In the genomic region with DNA sequence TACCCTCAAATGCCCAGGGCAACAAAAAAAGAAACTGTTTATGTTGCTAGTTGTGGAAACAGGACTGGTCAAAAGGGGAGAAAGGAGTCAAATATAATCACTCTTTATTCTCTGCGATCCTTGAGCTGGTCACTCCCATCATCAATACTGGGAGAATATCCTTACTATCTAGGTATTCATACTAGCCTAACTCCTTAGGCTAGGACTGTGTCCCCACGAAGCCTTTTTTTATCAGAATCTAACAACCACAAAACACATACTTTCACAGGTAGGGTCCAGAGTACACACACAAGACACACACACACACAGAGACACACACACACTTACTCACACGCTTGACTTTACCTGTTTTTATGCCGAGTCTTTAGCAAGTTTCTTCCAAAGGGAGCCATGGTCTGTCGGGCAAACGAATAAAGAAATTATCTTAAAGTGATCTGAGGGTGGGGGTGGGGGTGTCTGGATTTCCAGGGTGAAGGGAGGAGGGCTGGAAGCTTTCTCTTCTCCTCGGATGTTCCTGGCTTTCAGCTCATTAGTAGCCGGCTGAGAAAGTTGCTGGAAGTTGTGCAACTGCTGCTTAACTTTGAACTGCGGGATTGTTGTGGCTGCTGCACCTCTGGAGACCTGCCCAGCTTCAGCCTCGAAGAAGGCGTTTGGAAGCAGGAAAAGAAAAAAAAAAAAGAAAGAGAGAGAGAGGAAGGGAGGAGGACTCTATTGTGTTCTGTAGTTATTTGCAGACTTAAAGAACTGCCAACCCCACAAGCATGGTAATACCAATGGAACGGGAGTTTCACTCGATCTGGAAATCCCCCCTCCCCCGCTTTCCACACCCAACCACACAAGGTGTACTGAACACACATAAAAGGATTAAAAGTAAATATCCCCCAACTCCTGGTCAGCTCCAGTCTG, we compare ENCODE assay signal across 8 cellular contexts. TPM values are rescaled to one million over a fixed set of nuclear protein-coding genes. Genes with fewer than 3 reads are reported as not detected.
DNase-seq lines count a peak whose midpoint lies in the region; ATAC-seq and TF ChIP-seq lines count a peak whose summit lies in the region.

A gene (minus strand): TSS at position 600 of the 906 bp plus-strand sequence. CDS start 208 bp downstream, at position 392.

- ATAC-seq in HG02970 (IDR thresholded peaks at IDR 0.05; ENCODE audit: low FRiP score, unreplicated experiment), result no peak

- peak within 1 kb of the TSS; percentile 83 for H3K27ac ChIP-seq in HEK293 (ENCODE audit: extremely low read depth, low read depth, low read length)
- no peak within 1 kb of the TSS for H3K27ac ChIP-seq in smooth muscle cell (ENCODE audit: low read depth)
- no peak within 1 kb of the TSS for H3K27ac ChIP-seq in effector memory CD4-positive, alpha-beta T cell (ENCODE audit: insufficient read depth, low read length, poor library complexity, severe bottlenecking)

- TF ChIP-seq CTCF in HEK293 (tag by site-specific recombination; IDR thresholded peaks at IDR 0.05), result no peak
- TF ChIP-seq CTCF in smooth muscle cell (IDR thresholded peaks at IDR 0.05; ENCODE audit: borderline replicate concordance, insufficient read depth, poor library complexity, severe bottlenecking), result no peak

- peak within 1 kb of the TSS; percentile 79 for H3K4me2 ChIP-seq in smooth muscle cell

- POLR2A ChIA-PET in HEK293 (lab: Yijun Ruan, JAX), result interaction anchor here (0.6 kb wide), 1 partner anchor 14 kb away, joined by 3 read pairs; no protein-coding TSS in a partner anchor

- DNase-seq in astrocyte of the hippocampus (ENCODE audit: low read depth, low spot score) (peak; percentile 94), iPS-NIHi7 (ENCODE audit: extremely low spot score) (peak; percentile 18), smooth muscle cell (lab: John Stamatoyannopoulos, UW; ENCODE audit: unreplicated experiment) (no peak), NCI-H2227 (lab: John Stamatoyannopoulos, UW; ENCODE audit: unreplicated experiment) (no peak)
- DNase-seq in activated CD8-positive, alpha-beta memory T cell treated with anti-CD3 and anti-CD28 coated beads, Interleukin-2, amount 50 U/mL, for 48 hours, result no peak
- DNase-seq in effector memory CD4-positive, alpha-beta T cell, result no peak

- WGBS in smooth muscle cell (ENCODE audit: low lambda C conversion rate), result 13% methylated on average over 14 of the region's 14 CpGs

- no peaks in the 10 kb centered on the region for H3K79me2 ChIP-seq in smooth muscle cell (ENCODE audit: low read depth)

- no peak within 1 kb of the TSS for H3K9ac ChIP-seq in smooth muscle cell (ENCODE audit: low read depth)

- H3F3A ChIP-seq in smooth muscle cell (ENCODE audit: low read depth), result no peaks in the 10 kb centered on the region

- H3K4me3 ChIP-seq in HEK293 (ENCODE audit: low read depth, low read length), result peak within 1 kb of the TSS; percentile 28
- H3K4me3 ChIP-seq in smooth muscle cell, result peak within 1 kb of the TSS; percentile 42
- H3K4me3 ChIP-seq in effector memory CD4-positive, alpha-beta T cell (ENCODE audit: insufficient read depth, low read depth, low read length, poor library complexity, severe bottlenecking), result no peak within 1 kb of the TSS

- H3K27me3 ChIP-seq in smooth muscle cell (ENCODE audit: low read depth), result no peaks in the 10 kb centered on the region
- H3K27me3 ChIP-seq in effector memory CD4-positive, alpha-beta T cell (replicated peaks; ENCODE audit: control insufficient read depth, insufficient read depth, low read length, poor library complexity, severe bottlenecking), result no peaks in the 10 kb centered on the region

- H3K36me3 ChIP-seq in HEK293 (ENCODE audit: control insufficient read depth in 2 of 2, insufficient read depth in 1 of 2, low read length in 2 of 2) (no peaks in the 10 kb centered on the region), smooth muscle cell (ENCODE audit: low read depth) (no peaks in the 10 kb centered on the region)
- no peaks in the 10 kb centered on the region for H3K36me3 ChIP-seq in effector memory CD4-positive, alpha-beta T cell (ENCODE audit: control insufficient read depth, insufficient read depth, low read length)

- H2AFZ ChIP-seq in smooth muscle cell (ENCODE audit: low read depth), result peak within 1 kb of the TSS; percentile 81

- no peaks in the 10 kb centered on the region for H3K9me3 ChIP-seq in HEK293 (ENCODE audit: control insufficient read depth, insufficient read depth, low read depth, low read length)
- H3K9me3 ChIP-seq in smooth muscle cell (replicated peaks; ENCODE audit: low read depth), result no peaks in the 10 kb centered on the region
- H3K9me3 ChIP-seq in effector memory CD4-positive, alpha-beta T cell (ENCODE audit: control insufficient read depth, low read length), result no peaks in the 10 kb centered on the region

- H4K20me1 ChIP-seq in smooth muscle cell (ENCODE audit: low read depth), result no peaks in the 10 kb centered on the region

- H3K4me1 ChIP-seq in HEK293 (ENCODE audit: control insufficient read depth, insufficient read depth, low read length) (peaks cover 42% of the 10 kb centered on the region), smooth muscle cell (ENCODE audit: low read depth) (no peaks in the 10 kb centered on the region)
- H3K4me1 ChIP-seq in effector memory CD4-positive, alpha-beta T cell (ENCODE audit: control insufficient read depth, insufficient read depth, low read length, poor library complexity, severe bottlenecking), result no peaks in the 10 kb centered on the region

- CTCF ChIA-PET in HEK293 (lab: Yijun Ruan, JAX), result interaction anchor here (0.6 to 2.6 kb wide), 3 partner anchors 15 to 471 kb away, joined by 3 to 8 read pairs (median 5); no protein-coding TSS in a partner anchor

TF ChIP-seq in HEK293, 187 proteins besides CTCF, POLR2A, EP300 and RAD21 (continues in another document):
- TF ChIP-seq, protein P1, sequence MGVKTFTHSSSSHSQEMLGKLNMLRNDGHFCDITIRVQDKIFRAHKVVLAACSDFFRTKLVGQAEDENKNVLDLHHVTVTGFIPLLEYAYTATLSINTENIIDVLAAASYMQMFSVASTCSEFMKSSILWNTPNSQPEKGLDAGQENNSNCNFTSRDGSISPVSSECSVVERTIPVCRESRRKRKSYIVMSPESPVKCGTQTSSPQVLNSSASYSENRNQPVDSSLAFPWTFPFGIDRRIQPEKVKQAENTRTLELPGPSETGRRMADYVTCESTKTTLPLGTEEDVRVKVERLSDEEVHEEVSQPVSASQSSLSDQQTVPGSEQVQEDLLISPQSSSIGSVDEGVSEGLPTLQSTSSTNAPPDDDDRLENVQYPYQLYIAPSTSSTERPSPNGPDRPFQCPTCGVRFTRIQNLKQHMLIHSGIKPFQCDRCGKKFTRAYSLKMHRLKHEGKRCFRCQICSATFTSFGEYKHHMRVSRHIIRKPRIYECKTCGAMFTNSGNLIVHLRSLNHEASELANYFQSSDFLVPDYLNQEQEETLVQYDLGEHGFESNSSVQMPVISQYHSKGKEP (tag by site-specific recombination; IDR thresholded peaks at IDR 0.05), result peak; percentile 57; the same call in 1 of the 2 replicates
- TF ChIP-seq YY2 (tag by site-specific recombination; IDR thresholded peaks at IDR 0.05) (no peak), ZBTB17 (tag by site-specific recombination; IDR thresholded peaks at IDR 0.05) (0 out of 2 replicates have a peak, but pooled peaks have one; percentile 38), ZEB2 (tag by site-specific recombination; IDR thresholded peaks at IDR 0.05) (0 out of 2 replicates have a peak, but pooled peaks have one; percentile 35), ZFHX2 (tag by site-specific recombination; conservative IDR thresholded peaks at IDR 0.05) (no peak), KLF1 (tag by site-specific recombination; IDR thresholded peaks at IDR 0.05) (no peak), ZNF175 (tag by site-specific recombination; IDR thresholded peaks at IDR 0.05) (no peak), ZNF585B (tag by site-specific recombination; IDR thresholded peaks at IDR 0.05) (no peak)
- TF ChIP-seq, protein P2, sequence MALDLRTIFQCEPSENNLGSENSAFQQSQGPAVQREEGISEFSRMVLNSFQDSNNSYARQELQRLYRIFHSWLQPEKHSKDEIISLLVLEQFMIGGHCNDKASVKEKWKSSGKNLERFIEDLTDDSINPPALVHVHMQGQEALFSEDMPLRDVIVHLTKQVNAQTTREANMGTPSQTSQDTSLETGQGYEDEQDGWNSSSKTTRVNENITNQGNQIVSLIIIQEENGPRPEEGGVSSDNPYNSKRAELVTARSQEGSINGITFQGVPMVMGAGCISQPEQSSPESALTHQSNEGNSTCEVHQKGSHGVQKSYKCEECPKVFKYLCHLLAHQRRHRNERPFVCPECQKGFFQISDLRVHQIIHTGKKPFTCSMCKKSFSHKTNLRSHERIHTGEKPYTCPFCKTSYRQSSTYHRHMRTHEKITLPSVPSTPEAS (tag by site-specific recombination; IDR thresholded peaks at IDR 0.05), result peak; percentile 48
- TF ChIP-seq, protein P3, sequence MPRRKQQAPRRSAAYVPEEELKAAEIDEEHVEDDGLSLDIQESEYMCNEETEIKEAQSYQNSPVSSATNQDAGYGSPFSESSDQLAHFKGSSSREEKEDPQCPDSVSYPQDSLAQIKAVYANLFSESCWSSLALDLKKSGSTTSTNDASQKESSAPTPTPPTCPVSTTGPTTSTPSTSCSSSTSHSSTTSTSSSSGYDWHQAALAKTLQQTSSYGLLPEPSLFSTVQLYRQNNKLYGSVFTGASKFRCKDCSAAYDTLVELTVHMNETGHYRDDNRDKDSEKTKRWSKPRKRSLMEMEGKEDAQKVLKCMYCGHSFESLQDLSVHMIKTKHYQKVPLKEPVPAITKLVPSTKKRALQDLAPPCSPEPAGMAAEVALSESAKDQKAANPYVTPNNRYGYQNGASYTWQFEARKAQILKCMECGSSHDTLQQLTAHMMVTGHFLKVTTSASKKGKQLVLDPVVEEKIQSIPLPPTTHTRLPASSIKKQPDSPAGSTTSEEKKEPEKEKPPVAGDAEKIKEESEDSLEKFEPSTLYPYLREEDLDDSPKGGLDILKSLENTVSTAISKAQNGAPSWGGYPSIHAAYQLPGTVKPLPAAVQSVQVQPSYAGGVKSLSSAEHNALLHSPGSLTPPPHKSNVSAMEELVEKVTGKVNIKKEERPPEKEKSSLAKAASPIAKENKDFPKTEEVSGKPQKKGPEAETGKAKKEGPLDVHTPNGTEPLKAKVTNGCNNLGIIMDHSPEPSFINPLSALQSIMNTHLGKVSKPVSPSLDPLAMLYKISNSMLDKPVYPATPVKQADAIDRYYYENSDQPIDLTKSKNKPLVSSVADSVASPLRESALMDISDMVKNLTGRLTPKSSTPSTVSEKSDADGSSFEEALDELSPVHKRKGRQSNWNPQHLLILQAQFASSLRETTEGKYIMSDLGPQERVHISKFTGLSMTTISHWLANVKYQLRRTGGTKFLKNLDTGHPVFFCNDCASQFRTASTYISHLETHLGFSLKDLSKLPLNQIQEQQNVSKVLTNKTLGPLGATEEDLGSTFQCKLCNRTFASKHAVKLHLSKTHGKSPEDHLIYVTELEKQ (tag by site-specific recombination; IDR thresholded peaks at IDR 0.05; ENCODE audit: borderline replicate concordance), result no peak

RNA-seq across cellular contexts. Expression of the gene that starts here (rescaled TPM):
- total RNA-seq in smooth muscle cell, result 0.31 and 0.85 TPM in 2 replicates
- 0.16 TPM in 1 of 2 replicates, not detected in the other for polyA plus RNA-seq in smooth muscle cell

Comparison
In these comparisons a context has a peak if more than half of its experiments do, and no peak if none do; other contexts are left out.
1. DNase-seq: peak in astrocyte of the hippocampus (single experiment) and iPS-NIHi7 (single experiment); none in smooth muscle cell (single experiment), NCI-H2227 (single experiment), activated CD8-positive, alpha-beta memory T cell treated with anti-CD3 and anti-CD28 coated beads, Interleukin-2, amount 50 U/mL, for 48 hours (single experiment) and effector memory CD4-positive, alpha-beta T cell (0 of 3).